9 cellular contexts compared by ENCODE assay signal in the genomic region with DNA sequence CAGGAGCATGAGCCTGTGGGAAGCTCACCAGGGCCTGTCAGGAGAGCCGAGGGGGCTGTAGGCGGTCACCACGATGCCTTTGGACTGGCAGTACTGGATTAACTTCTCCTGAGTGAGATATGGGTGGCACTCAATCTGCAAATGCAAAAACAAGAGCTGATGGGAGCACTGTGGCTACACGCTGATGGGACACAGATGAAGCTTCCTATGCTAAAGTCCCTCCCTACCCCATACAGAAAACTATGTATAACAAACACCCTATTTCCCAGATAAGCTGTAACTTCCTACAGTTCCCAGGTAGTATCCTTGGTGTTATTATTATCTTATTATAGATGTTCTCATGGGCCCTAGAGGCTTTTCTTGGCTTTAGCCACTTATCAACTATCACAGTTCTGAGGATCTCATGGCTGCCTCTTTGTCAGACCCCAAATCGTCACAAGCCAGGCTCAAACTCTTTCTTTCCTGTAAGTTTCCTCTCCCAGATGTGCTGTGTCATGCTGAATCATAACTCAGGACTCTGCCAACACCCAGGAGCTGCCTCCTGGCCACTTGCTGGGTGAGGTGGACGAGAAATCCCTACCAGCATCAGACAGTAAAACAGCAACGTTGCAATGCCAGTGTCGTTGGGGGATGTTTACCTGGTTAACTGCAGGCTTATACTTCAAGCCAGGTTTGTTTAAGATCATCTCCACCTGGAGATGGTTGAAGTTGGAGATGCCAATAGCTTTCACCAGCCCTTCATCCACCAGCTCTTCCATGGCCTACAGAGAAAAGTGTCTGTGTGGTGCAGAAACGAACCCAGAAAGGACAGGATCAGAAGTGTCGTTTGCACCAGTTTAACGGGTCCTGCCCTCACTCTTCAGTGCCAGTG. TPM values are rescaled to one million over a fixed set of nuclear protein-coding genes. Genes with fewer than 3 reads are reported as not detected.
A peak's percentile ranks its signal among the peaks of the same experiment; 100 is the strongest.
DNase-seq lines count a peak whose midpoint lies in the region; ATAC-seq and TF ChIP-seq lines count a peak whose summit lies in the region.
"Had no signal": no experiment of that assay in that cellular context is flagged by ENCODE, and none has a peak within 500 bp of the region (broad histone marks: within the 10 kb centered on the region; RNA-seq: fewer than 3 reads in every experiment).

No MANE protein-coding gene starts in this region.

- peak overlapping the region in 4 of 11 experiments; percentile 4 to 51 (median 30); a peak in 8 of 22 replicates for H3K9ac ChIP-seq in BLaER1 treated with 17β-estradiol and CSF1 and Interleukin-3, amounts not matched to agents 10 nM and 100 nM
- H3K9ac ChIP-seq in mesenchymal stem cell (ENCODE audit: low read length): peak overlapping the region; percentile 77
- H3K9ac ChIP-seq in MM.1S (ENCODE audit: low read length): no peak overlapping the region

- no peaks in the 10 kb centered on the region for H3K27me3 ChIP-seq in BLaER1 treated with 17β-estradiol and CSF1 and Interleukin-3, amounts not matched to agents 10 nM and 100 nM
- H3K27me3 ChIP-seq in mesenchymal stem cell (ENCODE audit: control insufficient read depth in 1 of 2, insufficient read depth in 1 of 2, low read length in 2 of 2) (no peaks in the 10 kb centered on the region), MM.1S (replicated peaks; ENCODE audit: insufficient read depth, low read length) (no peaks in the 10 kb centered on the region)

- H3K9me3 ChIP-seq in BLaER1 treated with 17β-estradiol and CSF1 and Interleukin-3, amounts not matched to agents 10 nM and 100 nM (replicated peaks in 1 of 11): no peaks in the 10 kb centered on the region
- H3K9me3 ChIP-seq in mesenchymal stem cell (ENCODE audit: control insufficient read depth, low read length) (no peaks in the 10 kb centered on the region), MM.1S (replicated peaks; ENCODE audit: insufficient read depth, low read length) (no peaks in the 10 kb centered on the region)

- WGBS in mesenchymal stem cell: 71% methylated on average over 11 of the region's 11 CpGs

- H3K9me2 ChIP-seq in MM.1S (replicated peaks; ENCODE audit: insufficient read depth, low read length): no peaks in the 10 kb centered on the region

- peak; percentile 87 for DNase-seq in LoVo (ENCODE audit: low spot score)
- peak; percentile 71 for DNase-seq in astrocyte of the hippocampus (ENCODE audit: low read depth, low spot score)
- DNase-seq in mesenchymal stem cell: peak; percentile 75
- DNase-seq in NCI-H146 (lab: John Stamatoyannopoulos, UW): no peak
- DNase-seq in NCI-H2081 treated with DMSO at 0.1 percent for 48 hours (lab: John Stamatoyannopoulos, UW): no peak
- no peak for DNase-seq in MM.1S
- DNase-seq: NCI-H446 had no signal

- peak overlapping the region in 7 of 11 experiments; percentile 40 to 82 (median 72); a peak in 13 of 22 replicates for H3K4me2 ChIP-seq in BLaER1 treated with 17β-estradiol and CSF1 and Interleukin-3, amounts not matched to agents 10 nM and 100 nM
- H3K4me2 ChIP-seq in mesenchymal stem cell (ENCODE audit: low read length, poor library complexity, severe bottlenecking) (no peak overlapping the region), MM.1S (ENCODE audit: low read depth, low read length) (no peak overlapping the region)

- peak overlapping the region in 1 of 10 experiments; percentile 21; a peak in 1 of 20 replicates for H3K4me3 ChIP-seq in BLaER1 treated with 17β-estradiol and CSF1 and Interleukin-3, amounts not matched to agents 10 nM and 100 nM
- peak overlapping the region in 1 of 2 experiments; percentile 36 for H3K4me3 ChIP-seq in mesenchymal stem cell (ENCODE audit: insufficient read depth in 1 of 2, low read depth in 1 of 2, low read length in 2 of 2)
- no peak overlapping the region for H3K4me3 ChIP-seq in MM.1S (ENCODE audit: low read length)

- H3K4ac ChIP-seq in mesenchymal stem cell (ENCODE audit: low read depth in 1 of 2, low read length in 2 of 2): no peak overlapping the region

- no peak overlapping the region for H3K23ac ChIP-seq in mesenchymal stem cell (ENCODE audit: low read length in 2 of 2)

- H3F3A ChIP-seq in MM.1S (ENCODE audit: insufficient read depth, low read length): no peaks in the 10 kb centered on the region

- no peak overlapping the region for H2BK15ac ChIP-seq in mesenchymal stem cell (ENCODE audit: low read depth, poor library complexity, severe bottlenecking)

- H3K27ac ChIP-seq in BLaER1 treated with 17β-estradiol and CSF1 and Interleukin-3, amounts not matched to agents 10 nM and 100 nM: peak overlapping the region in 9 of 11 experiments; percentile 22 to 74 (median 60); a peak in 16 of 22 replicates
- H3K27ac ChIP-seq in mesenchymal stem cell (ENCODE audit: low read length, poor library complexity, severe bottlenecking) (peak overlapping the region; percentile 18), MM.1S (ENCODE audit: low read length) (no peak overlapping the region)

- peak overlapping the region; percentile 31 for H4K8ac ChIP-seq in mesenchymal stem cell (ENCODE audit: low read length)

- peaks cover 37 to 83% (median 62%) of the 10 kb centered on the region in 10 experiments for H3K4me1 ChIP-seq in BLaER1 treated with 17β-estradiol and CSF1 and Interleukin-3, amounts not matched to agents 10 nM and 100 nM
- H3K4me1 ChIP-seq in mesenchymal stem cell (ENCODE audit: control insufficient read depth, insufficient read depth, low read depth, low read length) (peaks cover 43% of the 10 kb centered on the region), MM.1S (ENCODE audit: low read length) (no peaks in the 10 kb centered on the region)

- peaks cover 0 to 31% (median 14%) of the 10 kb centered on the region in 11 experiments; a peak in 13 of 22 replicates for H4K20me1 ChIP-seq in BLaER1 treated with 17β-estradiol and CSF1 and Interleukin-3, amounts not matched to agents 10 nM and 100 nM
- H4K20me1 ChIP-seq in MM.1S (ENCODE audit: insufficient read depth, low read length): 0 out of 2 replicates have a peak, but pooled peaks cover 6% of the 10 kb centered on the region

- no peak overlapping the region for H3K14ac ChIP-seq in mesenchymal stem cell (ENCODE audit: low read length in 2 of 2)

- H2BK120ac ChIP-seq in mesenchymal stem cell (ENCODE audit: low read depth, low read length): no peak overlapping the region

- H2BK12ac ChIP-seq in mesenchymal stem cell (ENCODE audit: low read length in 2 of 2): no peak overlapping the region

- ATAC-seq in GM21360 (IDR thresholded peaks at IDR 0.05; ENCODE audit: unreplicated experiment): no peak

- H3K79me2 ChIP-seq in MM.1S (ENCODE audit: low read length): peaks cover 27% of the 10 kb centered on the region

- TF ChIP-seq CTCF in MM.1S (IDR thresholded peaks at IDR 0.05; ENCODE audit: low read length): no peak

- H4K91ac ChIP-seq in mesenchymal stem cell (ENCODE audit: low read length): peak overlapping the region; percentile 45

- H3K36me3 ChIP-seq in BLaER1 treated with 17β-estradiol and CSF1 and Interleukin-3, amounts not matched to agents 10 nM and 100 nM: peaks cover 77 to 83% (median 80%) of the 10 kb centered on the region in 11 experiments
- peaks cover 69 to 96% of the 10 kb centered on the region in 2 experiments for H3K36me3 ChIP-seq in mesenchymal stem cell (ENCODE audit: control insufficient read depth in 1 of 2, insufficient read depth in 2 of 2, low read depth in 1 of 2, low read length in 2 of 2)
- H3K36me3 ChIP-seq in MM.1S (replicated peaks; ENCODE audit: insufficient read depth, low read length): peaks cover 22% of the 10 kb centered on the region

- H2BK5ac ChIP-seq in mesenchymal stem cell (ENCODE audit: low read depth, low read length, poor library complexity, severe bottlenecking): no peak overlapping the region

- peak overlapping the region; percentile 72 for H2AK5ac ChIP-seq in mesenchymal stem cell (ENCODE audit: low read length, severe bottlenecking)

- H3K79me1 ChIP-seq in mesenchymal stem cell (replicated peaks; ENCODE audit: low read length, poor library complexity, severe bottlenecking): peaks cover 26% of the 10 kb centered on the region

- peak overlapping the region in 1 of 2 experiments; percentile 70 for H3K18ac ChIP-seq in mesenchymal stem cell (ENCODE audit: low read depth in 1 of 2, low read length in 2 of 2)

- no peak overlapping the region for H2AFZ ChIP-seq in mesenchymal stem cell (ENCODE audit: low read depth, low read length)
- no peak overlapping the region for H2AFZ ChIP-seq in MM.1S (ENCODE audit: low read length)

RNA-seq across cellular contexts. Expression of a gene that starts 10.3 kb away (rescaled TPM):
- 236 TPM for polyA plus RNA-seq in mesenchymal stem cell (2013, experiment 1 of 2)
- polyA plus RNA-seq in mesenchymal stem cell (2013, experiment 2 of 2): 247 TPM

Comparison
In these comparisons a context has a peak if more than half of its experiments do, and no peak if none do; other contexts are left out.
1. H3K4me2 ChIP-seq: peak in BLaER1 treated with 17β-estradiol and CSF1 and Interleukin-3, amounts not matched to agents 10 nM and 100 nM (7 of 11); none in mesenchymal stem cell (single experiment) and MM.1S (single experiment).
2. DNase-seq: peak in LoVo (single experiment), astrocyte of the hippocampus (single experiment) and mesenchymal stem cell (single experiment); none in NCI-H146 (single experiment), NCI-H2081 treated with DMSO at 0.1 percent for 48 hours (single experiment) and MM.1S (single experiment).